ENCODE assay signal across 8 cellular contexts in the genomic region with DNA sequence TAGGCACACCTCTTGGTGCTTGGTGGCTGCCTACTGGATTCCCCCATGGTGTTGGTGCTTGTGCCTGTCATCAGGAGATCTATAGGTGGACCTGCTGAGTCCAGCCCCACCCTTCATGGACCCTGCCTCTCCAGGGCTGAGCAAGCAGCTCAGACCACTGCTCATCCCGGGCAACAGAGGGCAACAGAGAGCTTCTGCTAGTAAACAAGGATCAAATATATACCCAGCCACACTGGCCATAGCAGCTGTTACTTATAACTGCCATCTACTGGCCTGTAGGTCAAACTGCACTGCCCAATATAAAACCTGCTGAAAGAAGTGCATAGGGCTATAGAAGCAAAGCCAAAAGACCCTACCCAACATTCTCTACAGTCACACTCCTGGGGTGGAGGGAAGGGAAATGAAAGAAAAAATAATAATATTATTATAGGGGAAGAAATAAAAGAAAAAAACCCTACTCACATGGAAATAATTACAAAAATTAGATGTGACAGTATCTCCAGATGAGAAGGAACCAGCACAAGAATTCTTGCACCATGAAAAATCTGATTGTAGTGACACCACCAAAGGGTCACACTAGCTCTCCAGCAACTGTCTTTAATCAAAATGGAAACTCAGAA. TPM values are rescaled to one million over a fixed set of nuclear protein-coding genes. Genes with fewer than 3 reads are reported as not detected.
A peak's percentile ranks its signal among the peaks of the same experiment; 100 is the strongest.
DNase-seq lines count a peak whose midpoint lies in the region; ATAC-seq, FAIRE-seq and TF ChIP-seq lines count a peak whose summit lies in the region.

No MANE protein-coding gene starts in this region.

- no peak overlapping the region for H3K27ac ChIP-seq in small intestine (ENCODE audit: low read depth in 1 of 2, low read length in 1 of 2)

- ATAC-seq in GM18508 (IDR thresholded peaks at IDR 0.05; ENCODE audit: insufficient read depth, unreplicated experiment) (peak; percentile 100), HG02884 (IDR thresholded peaks at IDR 0.05; ENCODE audit: unreplicated experiment) (peak; percentile 100)

- no peaks in the 10 kb centered on the region for H3K4me1 ChIP-seq in small intestine (ENCODE audit: control insufficient read depth in 2 of 2, insufficient read depth in 1 of 2, low read depth in 1 of 2, low read length in 1 of 2)

- no peaks in the 10 kb centered on the region for H3K36me3 ChIP-seq in small intestine (ENCODE audit: control insufficient read depth in 2 of 2, insufficient read depth in 2 of 2, low read length in 2 of 2)

- DNase-seq in AG04449 (ENCODE audit: low read depth, low spot score) (no peak), NCI-H2107 (lab: John Stamatoyannopoulos, UW) (peak; percentile 1), erythroblast (lab: John Stamatoyannopoulos, UW) (peak; percentile 81 to 82), small intestine (peak; percentile 48), epidermal melanocyte (ENCODE audit: insufficient read length, low spot score) (no peak)
- peak; percentile 16 to 29 for DNase-seq in activated CD4-positive, alpha-beta T cell treated with anti-CD3 and anti-CD28 coated beads, Interleukin-2, amount 50 U/mL, for 24 hours (ENCODE audit: low read depth in 1 of 2, low spot score in 1 of 2)

- POLR2A ChIA-PET in AG04449 (lab: Yijun Ruan, JAX): no interaction called here

- TF ChIP-seq POLR2A in erythroblast (IDR thresholded peaks at IDR 0.05; ENCODE audit: low read length): no peak

- H3K27me3 ChIP-seq in small intestine (ENCODE audit: control insufficient read depth in 2 of 2, insufficient read depth in 2 of 2, low read length in 2 of 2): no peaks in the 10 kb centered on the region

- WGBS in small intestine, 3 donors: 0% methylated on average over 1 of the region's 1 CpG

- H3K4me3 ChIP-seq in AG04449 (ENCODE audit: low read depth, low read length) (no peak overlapping the region), small intestine (ENCODE audit: low read depth in 1 of 2, low read length in 2 of 2) (no peak overlapping the region)

- no peak for FAIRE-seq in small intestine (lab: Jason Lieb, UNC)

- CTCF ChIA-PET in AG04449 (lab: Yijun Ruan, JAX): interaction anchor here (1.1 to 2.7 kb wide), 5 partner anchors 9 to 100 kb away, joined by 3 to 10 read pairs (median 3); no protein-coding TSS in a partner anchor

- H3K9me3 ChIP-seq in small intestine (ENCODE audit: control insufficient read depth, low read depth): peaks cover 2% of the 10 kb centered on the region

- TF ChIP-seq CTCF in AG04449 (IDR thresholded peaks at IDR 0.05; ENCODE audit: insufficient read depth, low read length, missing control alignments): peak; percentile 32

RNA-seq across cellular contexts. Expression of a gene that starts 54.9 kb away (rescaled TPM):
- polyA plus RNA-seq in small intestine: 1 to 10 TPM; 6.2 to 8.5 (median 6.2) TPM

Comparison
In these comparisons a context has a peak if more than half of its experiments do, and no peak if none do; other contexts are left out.
1. DNase-seq: peak in NCI-H2107 (single experiment), activated CD4-positive, alpha-beta T cell treated with anti-CD3 and anti-CD28 coated beads, Interleukin-2, amount 50 U/mL, for 24 hours (2 of 2), erythroblast (2 of 2) and small intestine (single experiment); none in AG04449 (single experiment) and epidermal melanocyte (single experiment).